In genomic region chr6:106325336-106326178, GRCh38 we compare ENCODE assay signal across 8 cellular contexts. TPM values are rescaled to one million over a fixed set of nuclear protein-coding genes. Genes with fewer than 3 reads are reported as not detected.
DNase-seq lines count a peak whose midpoint lies in the region; ATAC-seq, FAIRE-seq and TF ChIP-seq lines count a peak whose summit lies in the region.

TSS of gene ATG5 (minus strand) at chr6:106325760. CDS start at chr6:106316208, 9,552 bp downstream.

- no peaks in the 10 kb centered on the region for H3K9me3 Mint-ChIP-seq in activated CD4-positive, alpha-beta memory T cell treated with anti-CD3 and anti-CD28 coated beads for 36 hours

- POLR2A ChIA-PET in activated CD4-positive, alpha-beta memory T cell treated with anti-CD3 and anti-CD28 coated beads for 36 hours (lab: Charles Lee): interaction anchor here (0.8 to 1.4 kb wide), 6 partner anchors 9 to 194 kb away, joined by 3 to 6 read pairs (median 4); no protein-coding TSS in a partner anchor
- POLR2A ChIA-PET in HepG2 (lab: Yijun Ruan, JAX): interaction anchor here (1.0 to 1.9 kb wide), 6 partner anchors 10 to 63 kb away, joined by 3 to 15 read pairs (median 7); no protein-coding TSS in a partner anchor

- TF ChIP-seq EP300 in HepG2 (IDR thresholded peaks at IDR 0.05; ENCODE audit: low read depth in 2 of 2, low read length in 2 of 2): peak in 1 of 2 experiments; percentile 50; a peak in 2 of 4 replicates
- 0 out of 2 replicates have a peak, but pooled peaks have one; percentile 17 for TF ChIP-seq EP300 in HepG2 (CRISPR knock-in tag; IDR thresholded peaks at IDR 0.05; ENCODE audit: borderline replicate concordance)

- peak within 1 kb of the TSS; percentile 86 for H3K4me2 ChIP-seq in HepG2 (ENCODE audit: low read depth, low read length)

- H3K9ac ChIP-seq in HepG2 (ENCODE audit: insufficient read depth, low read depth, low read length): peak within 1 kb of the TSS; percentile 82

- H3K27ac ChIP-seq in HepG2 (ENCODE audit: extremely low read length, insufficient read depth, low read length): peak within 1 kb of the TSS; percentile 94

- H3K9me3 ChIP-seq in HepG2 (ENCODE audit: low read length): no peaks in the 10 kb centered on the region

- H3K27me3 ChIP-seq in HepG2 (ENCODE audit: control insufficient read depth in 1 of 2, insufficient read depth in 2 of 2, low read length in 2 of 2): peaks cover 0 to 26% of the 10 kb centered on the region in 2 experiments; a peak in 3 of 5 replicates

- TF ChIP-seq POLR2A in HepG2 (IDR thresholded peaks at IDR 0.05; ENCODE audit: insufficient read depth in 1 of 2, low read depth in 2 of 2, low read length in 2 of 2): peak; percentile 83 to 90

- H3K4me1 Mint-ChIP-seq in activated CD4-positive, alpha-beta memory T cell treated with anti-CD3 and anti-CD28 coated beads for 36 hours (ENCODE audit: low read depth): peaks cover 38% of the 10 kb centered on the region

- intact Hi-C loops in activated CD4-positive, alpha-beta memory T cell treated with anti-CD3 and anti-CD28 coated beads for 36 hours (cut with micrococcal nuclease): loop anchor here (1.0 to 2.0 kb wide), 3 partner anchors 187 to 304 kb away; partner anchors contain the start of genes QRSL1 and RTN4IP1
- intact Hi-C loops in HepG2 (cut with micrococcal nuclease; ENCODE audit: unreplicated experiment): no loop called here

- H3K4me3 ChIP-seq in HepG2 (replicated peaks in 1 of 3; ENCODE audit: insufficient read depth in 1 of 3, low read depth in 2 of 3, low read length in 3 of 3): peak within 1 kb of the TSS; percentile 85 to 95 (median 89)

- peaks cover 41% of the 10 kb centered on the region for H3K79me2 ChIP-seq in HepG2 (ENCODE audit: insufficient read depth, low read length)

- peaks cover 3% of the 10 kb centered on the region for H3K36me3 Mint-ChIP-seq in activated CD4-positive, alpha-beta memory T cell treated with anti-CD3 and anti-CD28 coated beads for 36 hours

- H3K27me3 Mint-ChIP-seq in activated CD4-positive, alpha-beta memory T cell treated with anti-CD3 and anti-CD28 coated beads for 36 hours: peaks cover 3% of the 10 kb centered on the region

- H3K4me3 Mint-ChIP-seq in activated CD4-positive, alpha-beta memory T cell treated with anti-CD3 and anti-CD28 coated beads for 36 hours: peak within 1 kb of the TSS; percentile 96

- TSS peak; percentile 85 for BruUV-seq in HepG2 (replicated peaks; lab: Mats Ljungman, UMichigan)

- CTCF ChIA-PET in activated CD4-positive, alpha-beta memory T cell treated with anti-CD3 and anti-CD28 coated beads for 36 hours (lab: Charles Lee): interaction anchor here (0.7 to 1.4 kb wide), 8 partner anchors 10 to 894 kb away, joined by 3 to 12 read pairs (median 4); partner anchors contain the start of gene CRYBG1
- CTCF ChIA-PET in HepG2 (lab: Yijun Ruan, JAX; ENCODE audit: low intra/inter-chr PET ratio, low total read pairs): no interaction called here

- DNase-seq in CD1c-positive myeloid dendritic cell (ENCODE audit: extremely low spot score): peak; percentile 100
- DNase-seq in NCI-H82 treated with DMSO at 0.1 percent for 48 hours (lab: John Stamatoyannopoulos, UW; ENCODE audit: unreplicated experiment): peak; percentile 92
- DNase-seq in activated CD4-positive, alpha-beta memory T cell treated with anti-CD3 and anti-CD28 coated beads for 36 hours: peak; percentile 100
- DNase-seq in dermis microvascular lymphatic vessel endothelial cell (ENCODE audit: low read depth in 2 of 2): peak; percentile 98 to 99
- DNase-seq in HepG2 (ENCODE audit: low spot score): peak; percentile 96
- peak; percentile 100 for DNase-seq in stimulated activated CD4-positive, alpha-beta T cell treated with anti-CD3 and anti-CD28 coated beads, Interleukin-4, amount 100 ng/mL, for 1 hour

- peak within 1 kb of the TSS; percentile 97 for H2AFZ ChIP-seq in HepG2 (ENCODE audit: low read length)

- peak within 1 kb of the TSS; percentile 94 for H3K27ac Mint-ChIP-seq in activated CD4-positive, alpha-beta memory T cell treated with anti-CD3 and anti-CD28 coated beads for 36 hours

- H3K36me3 ChIP-seq in HepG2 (replicated peaks in 1 of 2; ENCODE audit: control insufficient read depth in 1 of 2, insufficient read depth in 2 of 2, low read length in 2 of 2): no peaks in the 10 kb centered on the region

- FAIRE-seq in HepG2 (lab: Jason Lieb, UNC): peak; percentile 96

- peak; percentile 43 for TF ChIP-seq CTCF in HepG2 (CRISPR knock-in tag; IDR thresholded peaks at IDR 0.05)

- 6% methylated on average over 18 of the region's 56 CpGs for WGBS in HepG2 (ENCODE audit: low lambda C conversion rate)

- in situ Hi-C loops in HepG2 (cut with HindIII; ENCODE audit: extremely low pct_ligation_motif_present, low pct_unique_long_range_greater_than_20kb): loop anchor here (25.0 kb wide), 1 partner anchor 662 kb away; no protein-coding TSS in a partner anchor

- H4K20me1 ChIP-seq in HepG2 (ENCODE audit: insufficient read depth, low read length): no peaks in the 10 kb centered on the region

- TF ChIP-seq RAD21 in HepG2 (CRISPR knock-in tag; IDR thresholded peaks at IDR 0.05): peak; percentile 28; the same call in 1 of the 2 replicates

- H3K4me1 ChIP-seq in HepG2 (ENCODE audit: insufficient read depth, low read length): peaks cover 26% of the 10 kb centered on the region

- ATAC-seq in GM19438 (IDR thresholded peaks at IDR 0.05; ENCODE audit: low read depth, unreplicated experiment) (peak; percentile 96), HG03575 (IDR thresholded peaks at IDR 0.05; ENCODE audit: extremely low read depth, insufficient number of reproducible peaks, low FRiP score, unreplicated experiment) (peak; percentile 88), HepG2 (peak; percentile 98)

TF ChIP-seq in HepG2, 621 proteins besides CTCF, POLR2A, EP300 and RAD21 (continues in another document):
- TF ChIP-seq CSRNP1 (CRISPR knock-in tag; IDR thresholded peaks at IDR 0.05) (peak; percentile 70; the same call in 1 of the 2 replicates), HIVEP1 (CRISPR knock-in tag; IDR thresholded peaks at IDR 0.05) (peak; percentile 77), ZNF264 (CRISPR knock-in tag; IDR thresholded peaks at IDR 0.05) (peak; percentile 73; the same call in 1 of the 2 replicates), SALL2 (CRISPR knock-in tag; IDR thresholded peaks at IDR 0.05) (peak; percentile 88), ZNF367 (CRISPR knock-in tag; IDR thresholded peaks at IDR 0.05; ENCODE audit: borderline replicate concordance) (peak; percentile 55; the same call in 1 of the 2 replicates), XBP1 (CRISPR knock-in tag; IDR thresholded peaks at IDR 0.05) (0 out of 2 replicates have a peak, but pooled peaks have one; percentile 43), LCORL (IDR thresholded peaks at IDR 0.05) (no peak), LCORL (CRISPR knock-in tag; IDR thresholded peaks at IDR 0.05) (peak; percentile 64), ZNF562 (CRISPR knock-in tag; IDR thresholded peaks at IDR 0.05; ENCODE audit: borderline replicate concordance) (no peak), TSC22D2 (CRISPR knock-in tag; IDR thresholded peaks at IDR 0.05; ENCODE audit: borderline replicate concordance) (peak; percentile 27; the same call in 1 of the 2 replicates), ZZZ3 (CRISPR knock-in tag; IDR thresholded peaks at IDR 0.05; ENCODE audit: borderline replicate concordance) (peak; percentile 65; the same call in 1 of the 2 replicates), DR1 (CRISPR knock-in tag; IDR thresholded peaks at IDR 0.05) (peak; percentile 83)

RNA-seq across cellular contexts. Expression of gene ATG5, which starts in this region (rescaled TPM):
- 10 to 100 TPM; 29.2 TPM for total RNA-seq in activated CD4-positive, alpha-beta memory T cell treated with anti-CD3 and anti-CD28 coated beads for 36 hours
- total RNA-seq in dermis microvascular lymphatic vessel endothelial cell: 44.9 and 49.9 TPM in 2 replicates
- 48.0 and 56.8 TPM in 2 replicates for total RNA-seq in HepG2 (2016; rRNA removed; fragmentation: Illumina TruSeq; extraction: Trizol)
- 13.1 and 21.9 TPM in 2 replicates for total RNA-seq in HepG2 (2016; cell fraction: cytosol; rRNA removed; fragmentation: Illumina TruSeq; extraction: Trizol; ENCODE audit: low read depth)
- 45.0 and 61.9 TPM in 2 replicates for total RNA-seq in HepG2 (2016; cell fraction: insoluble cytoplasmic fraction; rRNA removed; fragmentation: Illumina TruSeq; extraction: Trizol)
- total RNA-seq in HepG2 (2016; cell fraction: membrane; rRNA removed; fragmentation: Illumina TruSeq; extraction: Trizol): 42.6 and 44.2 TPM in 2 replicates
- total RNA-seq in HepG2 (2016; cell fraction: nucleus; rRNA removed; fragmentation: Illumina TruSeq; extraction: Trizol): 29.4 and 34.0 TPM in 2 replicates
- 15.0 and 21.3 TPM in 2 replicates for polyA plus RNA-seq in HepG2 (2011; rRNA removed)
- 7.3 and 11.1 TPM in 2 replicates for polyA plus RNA-seq in HepG2 (2011; cell fraction: cytosol; rRNA removed)
- 4.8 and 5.6 TPM in 2 replicates for polyA plus RNA-seq in HepG2 (2011; cell fraction: nucleus; rRNA removed)
- 20.3 and 21.3 TPM in 2 replicates for polyA plus RNA-seq in HepG2 (2012)
- 17.0 and 23.6 TPM in 2 replicates for polyA plus RNA-seq in HepG2 (2016; cell fraction: cytosol; fragmentation: Illumina TruSeq; extraction: Trizol; ENCODE audit: low read depth)
- 45.3 and 56.4 TPM in 2 replicates for polyA plus RNA-seq in HepG2 (2016; cell fraction: insoluble cytoplasmic fraction; fragmentation: Illumina TruSeq; extraction: Trizol; ENCODE audit: low read depth)
- polyA plus RNA-seq in HepG2 (2016; cell fraction: membrane; fragmentation: Illumina TruSeq; extraction: Trizol; ENCODE audit: low read depth): 26.5 and 29.5 TPM in 2 replicates
- polyA plus RNA-seq in HepG2 (2016; cell fraction: nucleus; fragmentation: Illumina TruSeq; extraction: Trizol; ENCODE audit: insufficient read depth, low read depth): 22.5 and 23.3 TPM in 2 replicates
- polyA minus RNA-seq in HepG2 (2011; rRNA and poly(A)+ RNA removed; ENCODE audit: low replicate concordance): 5.8 and 12.9 TPM in 2 replicates
- polyA minus RNA-seq in HepG2 (2011; cell fraction: cytosol; rRNA and poly(A)+ RNA removed): 11.5 and 15.6 TPM in 2 replicates
- 51.4 and 60.9 TPM in 2 replicates for polyA minus RNA-seq in HepG2 (2011; cell fraction: nucleus; rRNA and poly(A)+ RNA removed)

Comparison
In these comparisons a context has a peak if more than half of its experiments do, and no peak if none do; other contexts are left out.
1. Peak in every context shown above with its lines: DNase-seq, ATAC-seq, H3K4me3 ChIP-seq and H3K27ac ChIP-seq.